Comparison of ENCODE assay signal across 22 cellular contexts in genomic region chr13:60612593-60612992, GRCh38.
A peak's percentile ranks its signal among the peaks of the same experiment; 100 is the strongest.
DNase-seq lines count a peak whose midpoint lies in the region; ATAC-seq and TF ChIP-seq lines count a peak whose summit lies in the region.
"Had no signal": no experiment of that assay in that cellular context is flagged by ENCODE, and none has a peak within 500 bp of the region (broad histone marks: within the 10 kb centered on the region; RNA-seq: fewer than 3 reads in every experiment).

No MANE protein-coding gene starts in this region.

- H3K4me1 ChIP-seq in osteoblast (ENCODE audit: insufficient read depth, low read length), result no peaks in the 10 kb centered on the region
- H3K4me1 ChIP-seq: BE2C had no signal

- DNase-seq in SK-N-DZ (ENCODE audit: low spot score) (peak; percentile 18), cardiac fibroblast (ENCODE audit: low read depth in 2 of 2) (peak; percentile 1 to 19), fibroblast of villous mesenchyme (ENCODE audit: low read depth) (peak; percentile 7), sciatic nerve (ENCODE audit: low spot score) (no peak), osteoblast (ENCODE audit: insufficient read length, low spot score, missing footprints) (no peak), nucleus accumbens (lab: John Stamatoyannopoulos, UW) (no peak)
- DNase-seq: BE2C; CD8-positive, alpha-beta memory T cell; H7; Karpas-422; NCI-H1092 treated with DMSO at 0.1 percent for 48 hours; NCI-H1436; NCI-H187; NCI-H2081 treated with DMSO at 0.1 percent for 48 hours; NCI-H2171; NCI-H226; NCI-H510A; NCI-H69; SIG-M5 had no signal

- no peak overlapping the region for H3K27ac ChIP-seq in osteoblast (ENCODE audit: low read depth, low read length)

- no peak overlapping the region for H3K4me2 ChIP-seq in osteoblast (ENCODE audit: insufficient read depth, low read length)

- H3K4me3 ChIP-seq in cardiac fibroblast (replicated peaks in 1 of 2; ENCODE audit: low read depth in 2 of 2, low read length in 2 of 2), result no peak overlapping the region
- no peak overlapping the region for H3K4me3 ChIP-seq in fibroblast of villous mesenchyme (ENCODE audit: low read depth, low read length)
- no peak overlapping the region for H3K4me3 ChIP-seq in osteoblast (ENCODE audit: insufficient read depth, low read length)

- peak; percentile 32 for ATAC-seq in sciatic nerve
- ATAC-seq in esophagus mucosa, result no peak
- ATAC-seq: HepG2, SK-N-SH treated with all-trans-retinoic acid at 6 μM for 48 hours had no signal

- H3K36me3 ChIP-seq in osteoblast (ENCODE audit: insufficient read depth, low read length), result no peaks in the 10 kb centered on the region
- H3K36me3 ChIP-seq: BE2C had no signal

- peaks cover 16% of the 10 kb centered on the region for H3K27me3 ChIP-seq in osteoblast (ENCODE audit: insufficient read depth, low read length)
- H3K27me3 ChIP-seq: BE2C had no signal

- H3K79me2 ChIP-seq in osteoblast (ENCODE audit: insufficient read depth, low read length), result no peaks in the 10 kb centered on the region

- no peak for TF ChIP-seq CTCF in cardiac fibroblast (IDR thresholded peaks at IDR 0.05; ENCODE audit: low read depth, low read length)
- no peak for TF ChIP-seq CTCF in fibroblast of villous mesenchyme (IDR thresholded peaks at IDR 0.05; ENCODE audit: insufficient read depth, low read depth, low read length)
- no peak for TF ChIP-seq CTCF in osteoblast (IDR thresholded peaks at IDR 0.05; ENCODE audit: extremely low read depth, low read depth, low read length)

- H3K9me3 ChIP-seq in osteoblast (ENCODE audit: low read depth, low read length), result no peaks in the 10 kb centered on the region
- H3K9me3 ChIP-seq: BE2C had no signal

- no peak overlapping the region for H2AFZ ChIP-seq in osteoblast (ENCODE audit: low read length)

- intact Hi-C loops in sciatic nerve (cut with DNase I), result no loop called here

- H4K20me1 ChIP-seq in osteoblast (ENCODE audit: insufficient read depth, low read length), result no peaks in the 10 kb centered on the region

Comparison
In these comparisons a context has a peak if more than half of its experiments do, and no peak if none do; other contexts are left out.
1. DNase-seq: peak in SK-N-DZ (single experiment), cardiac fibroblast (2 of 2) and fibroblast of villous mesenchyme (single experiment); none in sciatic nerve (single experiment), osteoblast (single experiment) and nucleus accumbens (0 of 56).